Comparison of ENCODE assay signal across 27 cellular contexts in genomic region chr9:37182718-37183117, GRCh38.
"Had no signal": no experiment of that assay in that cellular context is flagged by ENCODE, and none has a peak within 500 bp of the region (broad histone marks: within the 10 kb centered on the region; RNA-seq: fewer than 3 reads in every experiment).

No MANE protein-coding gene starts in this region.

- H3K4me3 ChIP-seq: colonic mucosa, esophagus squamous epithelium, gastroesophageal sphincter, heart right ventricle had no signal

- ATAC-seq: activated T-cell treated with anti-CD3 and anti-CD28 coated beads, Interleukin-2, amount 50 U/mL, for 72 hours; gastroesophageal sphincter; heart right ventricle had no signal

- FAIRE-seq: astrocyte, bronchial epithelial cell, endometrium, endothelial cell of umbilical vein had no signal

- H3K36me3 ChIP-seq: brain microvascular endothelial cell, colonic mucosa, gastroesophageal sphincter had no signal

- H3K27me3 ChIP-seq: brain microvascular endothelial cell, colonic mucosa, esophagus squamous epithelium, gastroesophageal sphincter, heart right ventricle had no signal

- H3K4me1 ChIP-seq: colonic mucosa, esophagus squamous epithelium, gastroesophageal sphincter had no signal

- DNase-seq: activated CD4-positive, alpha-beta memory T cell treated with anti-CD3 and anti-CD28 coated beads, Interleukin-2, amount 10 ng/mL, durations not matched to agents 7 days and 5 days; activated CD4-positive, alpha-beta T cell treated with anti-CD3 and anti-CD28 coated beads for 1 hour; activated CD4-positive, alpha-beta T cell treated with anti-CD3 and anti-CD28 coated beads for 4 hours; activated CD4-positive, alpha-beta T cell treated with anti-CD3 and anti-CD28 coated beads, Interleukin-2, amount 10 ng/mL, durations not matched to agents 7 days and 5 days; activated CD4-positive, alpha-beta T cell treated with anti-CD3 and anti-CD28 coated beads, Interleukin-2, amount 50 U/mL, for 4 hours; activated CD8-positive, alpha-beta memory T cell treated with anti-CD3 and anti-CD28 coated beads, Interleukin-2, amount 50 U/mL, for 48 hours; activated gamma-delta T cell; activated naive CD4-positive, alpha-beta T cell; activated naive CD4-positive, alpha-beta T cell treated with anti-CD3 and anti-CD28 coated beads, Interleukin-2, amount 10 ng/mL, durations not matched to agents 7 days and 5 days; activated T-cell treated with anti-CD3 and anti-CD28 coated beads for 4 hours; activated T-cell treated with anti-CD3 and anti-CD28 coated beads, Interleukin-2, amount 50 U/mL, for 24 hours; activated T-cell treated with anti-CD3 and anti-CD28 coated beads, Interleukin-2, amount 50 U/mL, for 72 hours; amniotic stem cell; anterior cingulate cortex; brain microvascular endothelial cell; colonic mucosa; effector CD8-positive, alpha-beta T cell; esophagus squamous epithelium; foreskin melanocyte; heart right ventricle; T-helper 2 cell had no signal

- H3K9me3 ChIP-seq: colonic mucosa, esophagus squamous epithelium, gastroesophageal sphincter had no signal

- H3K27ac ChIP-seq: brain microvascular endothelial cell, colonic mucosa, epithelial cell of prostate, esophagus squamous epithelium, gastroesophageal sphincter, heart right ventricle had no signal
